In genomic region chr1:110249256-110249655, GRCh38 we compare ENCODE assay signal across 30 cellular contexts.
"Had no signal": no experiment of that assay in that cellular context is flagged by ENCODE, and none has a peak within 500 bp of the region (broad histone marks: within the 10 kb centered on the region; RNA-seq: fewer than 3 reads in every experiment).

No MANE protein-coding gene starts in this region.

- H3K36me3 ChIP-seq: ascending aorta, breast epithelium, cardiac muscle cell, colonic mucosa, esophagus squamous epithelium, gastroesophageal sphincter had no signal

- DNase-seq: activated CD4-positive, alpha-beta memory T cell treated with anti-CD3 and anti-CD28 coated beads, Interleukin-2, amount 10 ng/mL, durations not matched to agents 7 days and 5 days; activated CD4-positive, alpha-beta T cell treated with anti-CD3 and anti-CD28 coated beads for 1 hour; activated CD4-positive, alpha-beta T cell treated with anti-CD3 and anti-CD28 coated beads for 4 hours; activated CD4-positive, alpha-beta T cell treated with anti-CD3 and anti-CD28 coated beads, Interleukin-2, amount 10 ng/mL, durations not matched to agents 7 days and 5 days; activated CD4-positive, alpha-beta T cell treated with anti-CD3 and anti-CD28 coated beads, Interleukin-2, amount 50 U/mL, for 4 hours; activated CD8-positive, alpha-beta memory T cell treated with anti-CD3 and anti-CD28 coated beads, Interleukin-2, amount 50 U/mL, for 48 hours; activated gamma-delta T cell; activated naive CD4-positive, alpha-beta T cell; activated naive CD4-positive, alpha-beta T cell treated with anti-CD3 and anti-CD28 coated beads, Interleukin-2, amount 10 ng/mL, durations not matched to agents 7 days and 5 days; activated naive CD8-positive, alpha-beta T cell treated with anti-CD3 and anti-CD28 coated beads, Interleukin-2, amount 10 ng/mL, durations not matched to agents 7 days and 5 days; activated T-cell treated with anti-CD3 and anti-CD28 coated beads for 4 hours; activated T-cell treated with anti-CD3 and anti-CD28 coated beads, Interleukin-2, amount 50 U/mL, for 24 hours; activated T-cell treated with anti-CD3 and anti-CD28 coated beads, Interleukin-2, amount 50 U/mL, for 72 hours; central memory CD4-positive, alpha-beta T cell; cerebellar nuclear complex; colonic mucosa; effector CD8-positive, alpha-beta T cell; esophagus squamous epithelium; foreskin melanocyte; T-helper 1 cell; T-helper 17 cell; T1000 had no signal

- H3K27me3 ChIP-seq: ascending aorta, breast epithelium, cardiac muscle cell, colonic mucosa, esophagus squamous epithelium, gastroesophageal sphincter had no signal

- FAIRE-seq: endometrium, endothelial cell of umbilical vein had no signal

- H3K9me3 ChIP-seq: ascending aorta, breast epithelium, colonic mucosa, esophagus squamous epithelium, gastroesophageal sphincter had no signal

- H3K4me1 ChIP-seq: ascending aorta, breast epithelium, colonic mucosa, gastroesophageal sphincter had no signal

- H3K4me3 ChIP-seq: ascending aorta, breast epithelium, cardiac muscle cell, colonic mucosa, esophagus squamous epithelium, gastroesophageal sphincter had no signal

- ATAC-seq: activated naive CD4-positive, alpha-beta T cell treated with anti-CD3 and anti-CD28 coated beads, Interleukin-2, amount 50 U/mL, for 72 hours; activated T-cell treated with anti-CD3 and anti-CD28 coated beads, Interleukin-2, amount 50 U/mL, for 72 hours; gastroesophageal sphincter; T-helper 17 cell had no signal

- H3K27ac ChIP-seq: ascending aorta, breast epithelium, cardiac muscle cell, colonic mucosa, epithelial cell of prostate, esophagus squamous epithelium, gastroesophageal sphincter had no signal
